ENCODE assay signal across 1 cellular context in the genomic region with DNA sequence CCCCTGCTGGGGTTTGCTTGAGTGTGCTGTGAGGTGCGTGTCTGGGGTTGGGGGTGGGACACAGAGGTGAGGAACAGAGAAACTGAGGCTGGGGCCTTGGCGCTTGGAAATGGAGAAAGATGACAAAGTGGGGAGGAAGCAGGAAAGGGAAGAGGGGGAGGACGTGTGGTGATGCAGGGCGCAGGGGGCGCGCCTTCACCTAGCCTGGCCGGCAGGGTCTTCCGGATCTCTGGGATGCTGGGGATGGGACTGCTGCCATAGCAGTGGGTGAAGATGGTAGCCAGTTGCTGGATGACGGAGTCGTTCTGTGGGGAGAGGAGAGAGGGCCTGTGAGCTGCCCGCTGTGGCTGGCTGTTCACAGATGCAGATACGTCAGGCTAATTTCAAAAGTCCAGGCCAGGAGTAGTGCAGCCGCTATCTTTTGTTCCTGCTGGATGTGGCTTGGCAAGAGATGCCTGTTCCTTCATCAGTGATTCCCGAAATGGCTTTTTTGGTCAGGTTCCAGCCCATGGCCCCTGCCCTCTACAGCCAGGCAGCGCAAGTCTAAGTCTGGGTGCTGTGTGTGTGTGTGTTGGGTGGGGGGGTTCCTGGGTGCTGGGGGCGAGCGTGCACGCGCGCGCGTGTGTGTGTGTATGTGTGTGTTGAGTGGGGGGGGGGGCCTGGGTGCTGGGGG.
TF ChIP-seq lines count a peak whose summit lies in the region.

No MANE protein-coding gene starts in this region.

TF ChIP-seq in SK-N-SH treated with all-trans-retinoic acid at 6 μM for 48 hours, 23 proteins besides CTCF, POLR2A, EP300 and RAD21 (continued from another document):
- TF ChIP-seq, protein P1, sequence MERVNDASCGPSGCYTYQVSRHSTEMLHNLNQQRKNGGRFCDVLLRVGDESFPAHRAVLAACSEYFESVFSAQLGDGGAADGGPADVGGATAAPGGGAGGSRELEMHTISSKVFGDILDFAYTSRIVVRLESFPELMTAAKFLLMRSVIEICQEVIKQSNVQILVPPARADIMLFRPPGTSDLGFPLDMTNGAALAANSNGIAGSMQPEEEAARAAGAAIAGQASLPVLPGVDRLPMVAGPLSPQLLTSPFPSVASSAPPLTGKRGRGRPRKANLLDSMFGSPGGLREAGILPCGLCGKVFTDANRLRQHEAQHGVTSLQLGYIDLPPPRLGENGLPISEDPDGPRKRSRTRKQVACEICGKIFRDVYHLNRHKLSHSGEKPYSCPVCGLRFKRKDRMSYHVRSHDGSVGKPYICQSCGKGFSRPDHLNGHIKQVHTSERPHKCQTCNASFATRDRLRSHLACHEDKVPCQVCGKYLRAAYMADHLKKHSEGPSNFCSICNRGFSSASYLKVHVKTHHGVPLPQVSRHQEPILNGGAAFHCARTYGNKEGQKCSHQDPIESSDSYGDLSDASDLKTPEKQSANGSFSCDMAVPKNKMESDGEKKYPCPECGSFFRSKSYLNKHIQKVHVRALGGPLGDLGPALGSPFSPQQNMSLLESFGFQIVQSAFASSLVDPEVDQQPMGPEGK (CRISPR knock-in tag; IDR thresholded peaks at IDR 0.05; ENCODE audit: borderline replicate concordance) = no peak
- no peak for TF ChIP-seq ZFP30 (CRISPR knock-in tag; IDR thresholded peaks at IDR 0.05)
- no peak for TF ChIP-seq RARB (CRISPR knock-in tag; IDR thresholded peaks at IDR 0.05)
- no peak for TF ChIP-seq ESRRG (CRISPR knock-in tag; IDR thresholded peaks at IDR 0.05)
- TF ChIP-seq OSR1 (CRISPR knock-in tag; IDR thresholded peaks at IDR 0.05) = no peak
- TF ChIP-seq, protein P2, sequence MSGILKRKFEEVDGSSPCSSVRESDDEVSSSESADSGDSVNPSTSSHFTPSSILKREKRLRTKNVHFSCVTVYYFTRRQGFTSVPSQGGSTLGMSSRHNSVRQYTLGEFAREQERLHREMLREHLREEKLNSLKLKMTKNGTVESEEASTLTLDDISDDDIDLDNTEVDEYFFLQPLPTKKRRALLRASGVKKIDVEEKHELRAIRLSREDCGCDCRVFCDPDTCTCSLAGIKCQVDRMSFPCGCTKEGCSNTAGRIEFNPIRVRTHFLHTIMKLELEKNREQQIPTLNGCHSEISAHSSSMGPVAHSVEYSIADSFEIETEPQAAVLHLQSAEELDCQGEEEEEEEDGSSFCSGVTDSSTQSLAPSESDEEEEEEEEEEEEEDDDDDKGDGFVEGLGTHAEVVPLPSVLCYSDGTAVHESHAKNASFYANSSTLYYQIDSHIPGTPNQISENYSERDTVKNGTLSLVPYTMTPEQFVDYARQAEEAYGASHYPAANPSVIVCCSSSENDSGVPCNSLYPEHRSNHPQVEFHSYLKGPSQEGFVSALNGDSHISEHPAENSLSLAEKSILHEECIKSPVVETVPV (CRISPR knock-in tag; IDR thresholded peaks at IDR 0.05) = no peak
- TF ChIP-seq ZC3H10 (CRISPR knock-in tag; IDR thresholded peaks at IDR 0.05) = no peak
- TF ChIP-seq TCF4 (CRISPR knock-in tag; IDR thresholded peaks at IDR 0.05; ENCODE audit: borderline replicate concordance) = peak; percentile 71; the same call in 1 of the 2 replicates
- no peak for TF ChIP-seq CREB5 (CRISPR knock-in tag; IDR thresholded peaks at IDR 0.05; ENCODE audit: low read depth)
- peak; percentile 75; the same call in 1 of the 2 replicates for TF ChIP-seq TSHZ2 (CRISPR knock-in tag; IDR thresholded peaks at IDR 0.05)
TF ChIP-seq in SK-N-SH treated with all-trans-retinoic acid at 6 μM for 48 hours: peak in this region for 6.
